9 cellular contexts compared by ENCODE assay signal in genomic region chr20:63696311-63696627, GRCh38. TPM values are rescaled to one million over a fixed set of nuclear protein-coding genes. Genes with fewer than 3 reads are reported as not detected.
DNase-seq lines count a peak whose midpoint lies in the region; ATAC-seq, FAIRE-seq and TF ChIP-seq lines count a peak whose summit lies in the region.
"Had no signal": no experiment of that assay in that cellular context is flagged by ENCODE, and none has a peak within 500 bp of the region (broad histone marks: within the 10 kb centered on the region; RNA-seq: fewer than 3 reads in every experiment).

No MANE protein-coding gene starts in this region.

- no peak for ATAC-seq in HG02623 (IDR thresholded peaks at IDR 0.05; ENCODE audit: unreplicated experiment)

- peak; percentile 52 for DNase-seq in activated CD4-positive, alpha-beta memory T cell treated with anti-CD3 and anti-CD28 coated beads for 36 hours
- DNase-seq in activated CD4-positive, alpha-beta memory T cell treated with anti-CD3 and anti-CD28 coated beads, Interleukin-2, amount 10 ng/mL, durations not matched to agents 7 days and 5 days: no peak
- peak; percentile 33 for DNase-seq in astrocyte (ENCODE audit: low read depth)
- DNase-seq in islet precursor cell: peak; percentile 80
- DNase-seq in type B pancreatic cell (ENCODE audit: extremely low spot score, unreplicated experiment): no peak
- DNase-seq in T-helper 2 cell treated with Interferon-gamma antibody and Interleukin-4, amounts not matched to agents 5 μg/mL and 100 μg/mL, for 36 hours (ENCODE audit: low spot score): no peak
- DNase-seq in stimulated activated CD4-positive, alpha-beta T cell treated with anti-CD3 and anti-CD28 coated beads, Interleukin-12 subunit alpha, Interleukin-12 subunit beta, amount 100 ng/mL, for 4 hours: no peak

- peak overlapping the region; percentile 42 for H3K27ac ChIP-seq in astrocyte (ENCODE audit: low read depth, low read length)

- TF ChIP-seq CTCF in astrocyte (IDR thresholded peaks at IDR 0.05; ENCODE audit: insufficient read depth, low read depth, low read length) (no peak), type B pancreatic cell (conservative IDR thresholded peaks at IDR 0.05) (no peak)

- no peaks in the 10 kb centered on the region for H4K20me1 ChIP-seq in astrocyte (ENCODE audit: insufficient read depth, low read length)

- no peak overlapping the region for H2AFZ ChIP-seq in astrocyte (ENCODE audit: low read depth, low read length)

- H3K4me2 ChIP-seq in astrocyte (ENCODE audit: low read length): peak overlapping the region; percentile 82

- H3K27me3 Mint-ChIP-seq in activated CD4-positive, alpha-beta memory T cell treated with anti-CD3 and anti-CD28 coated beads for 36 hours: no peaks in the 10 kb centered on the region
- H3K27me3 Mint-ChIP-seq in activated CD4-positive, alpha-beta memory T cell treated with anti-CD3 and anti-CD28 coated beads, Interleukin-2, amount 10 ng/mL, durations not matched to agents 7 days and 5 days: no peaks in the 10 kb centered on the region
- no peaks in the 10 kb centered on the region for H3K27me3 Mint-ChIP-seq in astrocyte (ENCODE audit: low read depth, unreplicated experiment)
- no peaks in the 10 kb centered on the region for H3K27me3 Mint-ChIP-seq in type B pancreatic cell
- H3K27me3 Mint-ChIP-seq in T-helper 2 cell treated with Interferon-gamma antibody and Interleukin-4, amounts not matched to agents 5 μg/mL and 100 μg/mL, for 36 hours (ENCODE audit: low read depth): peaks cover 2% of the 10 kb centered on the region

- H3K27me3 ChIP-seq in astrocyte (ENCODE audit: insufficient read depth, low read length): no peaks in the 10 kb centered on the region

- intact Hi-C loops in activated CD4-positive, alpha-beta memory T cell treated with anti-CD3 and anti-CD28 coated beads for 36 hours (cut with micrococcal nuclease): loop anchor here (5.0 kb wide), 2 partner anchors 59 to 159 kb away; partner anchors contain the start of gene PTK6

- no peaks in the 10 kb centered on the region for H3K36me3 ChIP-seq in astrocyte (ENCODE audit: insufficient read depth, low read length)

- peak overlapping the region; percentile 58 for H3K9ac ChIP-seq in astrocyte (ENCODE audit: low read length)

- no peaks in the 10 kb centered on the region for H3K9me3 ChIP-seq in astrocyte (ENCODE audit: insufficient read depth, low read depth, low read length)

- H3K4me3 Mint-ChIP-seq in activated CD4-positive, alpha-beta memory T cell treated with anti-CD3 and anti-CD28 coated beads for 36 hours: peak overlapping the region; percentile 12
- no peak overlapping the region for H3K4me3 Mint-ChIP-seq in activated CD4-positive, alpha-beta memory T cell treated with anti-CD3 and anti-CD28 coated beads, Interleukin-2, amount 10 ng/mL, durations not matched to agents 7 days and 5 days
- no peak overlapping the region for H3K4me3 Mint-ChIP-seq in astrocyte (ENCODE audit: unreplicated experiment)
- no peak overlapping the region for H3K4me3 Mint-ChIP-seq in type B pancreatic cell
- H3K4me3 Mint-ChIP-seq in T-helper 2 cell treated with Interferon-gamma antibody and Interleukin-4, amounts not matched to agents 5 μg/mL and 100 μg/mL, for 36 hours: no peak overlapping the region

- CTCF ChIA-PET in activated CD4-positive, alpha-beta memory T cell treated with anti-CD3 and anti-CD28 coated beads for 36 hours (lab: Charles Lee): no interaction called here
- CTCF ChIA-PET in activated CD4-positive, alpha-beta memory T cell treated with anti-CD3 and anti-CD28 coated beads, Interleukin-2, amount 10 ng/mL, durations not matched to agents 7 days and 5 days (lab: Charles Lee): interaction anchor here (1.4 kb wide), 1 partner anchor 12 kb away, joined by 3 read pairs; the partner anchor contains the start of genes ARFRP1 and ZGPAT

- H3K27ac Mint-ChIP-seq in activated CD4-positive, alpha-beta memory T cell treated with anti-CD3 and anti-CD28 coated beads for 36 hours: no peak overlapping the region
- no peak overlapping the region for H3K27ac Mint-ChIP-seq in activated CD4-positive, alpha-beta memory T cell treated with anti-CD3 and anti-CD28 coated beads, Interleukin-2, amount 10 ng/mL, durations not matched to agents 7 days and 5 days
- peak overlapping the region; percentile 7 for H3K27ac Mint-ChIP-seq in astrocyte (ENCODE audit: unreplicated experiment)
- peak overlapping the region; percentile 51 for H3K27ac Mint-ChIP-seq in type B pancreatic cell
- no peak overlapping the region for H3K27ac Mint-ChIP-seq in T-helper 2 cell treated with Interferon-gamma antibody and Interleukin-4, amounts not matched to agents 5 μg/mL and 100 μg/mL, for 36 hours

- POLR2A ChIA-PET in activated CD4-positive, alpha-beta memory T cell treated with anti-CD3 and anti-CD28 coated beads for 36 hours (lab: Charles Lee): interaction anchor here (1.9 kb wide), 1 partner anchor 9 kb away, joined by 8 read pairs; no protein-coding TSS in a partner anchor
- POLR2A ChIA-PET in activated CD4-positive, alpha-beta memory T cell treated with anti-CD3 and anti-CD28 coated beads, Interleukin-2, amount 10 ng/mL, durations not matched to agents 7 days and 5 days (lab: Charles Lee): interaction anchor here (1.6 to 3.7 kb wide), 4 partner anchors 12 to 159 kb away, joined by 3 to 13 read pairs (median 6); partner anchors contain the start of genes ARFRP1, LIME1, PTK6 and SLC2A4RG

- FAIRE-seq in astrocyte (lab: Jason Lieb, UNC): no peak

- H3K79me2 ChIP-seq in astrocyte (ENCODE audit: insufficient read depth, low read length): peaks cover 14% of the 10 kb centered on the region

- H3K9me3 Mint-ChIP-seq in activated CD4-positive, alpha-beta memory T cell treated with anti-CD3 and anti-CD28 coated beads for 36 hours: no peaks in the 10 kb centered on the region
- no peaks in the 10 kb centered on the region for H3K9me3 Mint-ChIP-seq in activated CD4-positive, alpha-beta memory T cell treated with anti-CD3 and anti-CD28 coated beads, Interleukin-2, amount 10 ng/mL, durations not matched to agents 7 days and 5 days
- H3K9me3 Mint-ChIP-seq in astrocyte (ENCODE audit: unreplicated experiment) (no peaks in the 10 kb centered on the region), type B pancreatic cell (no peaks in the 10 kb centered on the region)
- H3K9me3 Mint-ChIP-seq in T-helper 2 cell treated with Interferon-gamma antibody and Interleukin-4, amounts not matched to agents 5 μg/mL and 100 μg/mL, for 36 hours: no peaks in the 10 kb centered on the region

- H3K4me3 ChIP-seq in astrocyte (ENCODE audit: insufficient read depth, low read depth, low read length): no peak overlapping the region

- H3K4me1 Mint-ChIP-seq in activated CD4-positive, alpha-beta memory T cell treated with anti-CD3 and anti-CD28 coated beads for 36 hours (ENCODE audit: low read depth): peaks cover 41% of the 10 kb centered on the region
- peaks cover 23% of the 10 kb centered on the region for H3K4me1 Mint-ChIP-seq in activated CD4-positive, alpha-beta memory T cell treated with anti-CD3 and anti-CD28 coated beads, Interleukin-2, amount 10 ng/mL, durations not matched to agents 7 days and 5 days
- H3K4me1 Mint-ChIP-seq in astrocyte (ENCODE audit: low read depth, unreplicated experiment) (peaks cover 6% of the 10 kb centered on the region), type B pancreatic cell (ENCODE audit: unreplicated experiment) (no peaks in the 10 kb centered on the region)
- no peaks in the 10 kb centered on the region for H3K4me1 Mint-ChIP-seq in T-helper 2 cell treated with Interferon-gamma antibody and Interleukin-4, amounts not matched to agents 5 μg/mL and 100 μg/mL, for 36 hours (ENCODE audit: low read depth)

- H3K36me3 Mint-ChIP-seq in activated CD4-positive, alpha-beta memory T cell treated with anti-CD3 and anti-CD28 coated beads for 36 hours: peaks cover 20% of the 10 kb centered on the region
- H3K36me3 Mint-ChIP-seq in activated CD4-positive, alpha-beta memory T cell treated with anti-CD3 and anti-CD28 coated beads, Interleukin-2, amount 10 ng/mL, durations not matched to agents 7 days and 5 days (ENCODE audit: low read depth): peaks cover 11% of the 10 kb centered on the region
- peaks cover 3% of the 10 kb centered on the region for H3K36me3 Mint-ChIP-seq in astrocyte (ENCODE audit: low read depth, unreplicated experiment)
- H3K36me3 Mint-ChIP-seq in type B pancreatic cell: no peaks in the 10 kb centered on the region
- peaks cover 12% of the 10 kb centered on the region for H3K36me3 Mint-ChIP-seq in T-helper 2 cell treated with Interferon-gamma antibody and Interleukin-4, amounts not matched to agents 5 μg/mL and 100 μg/mL, for 36 hours (ENCODE audit: low read depth)
- H3K36me3 Mint-ChIP-seq: immature natural killer cell had no signal

- peaks cover 36% of the 10 kb centered on the region for H3K4me1 ChIP-seq in astrocyte (ENCODE audit: insufficient read depth, low read length)

RNA-seq across cellular contexts. Expression of gene TNFRSF6B, which starts 0.2 kb away (rescaled TPM):
- total RNA-seq in activated CD4-positive, alpha-beta memory T cell treated with anti-CD3 and anti-CD28 coated beads for 36 hours: not detected
- total RNA-seq in activated CD4-positive, alpha-beta memory T cell treated with anti-CD3 and anti-CD28 coated beads, Interleukin-2, amount 10 ng/mL, durations not matched to agents 7 days and 5 days: not detected
- total RNA-seq in astrocyte: 2.0 and 2.8 TPM in 2 replicates
- not detected in 2 replicates for total RNA-seq in type B pancreatic cell (ENCODE audit: low replicate concordance)

RNA-seq across cellular contexts. Expression of gene ARFRP1, which starts 11.5 kb away (rescaled TPM):
- 10 to 100 TPM; 54.6 to 58.4 TPM for total RNA-seq in activated CD4-positive, alpha-beta memory T cell treated with anti-CD3 and anti-CD28 coated beads for 36 hours
- total RNA-seq in activated CD4-positive, alpha-beta memory T cell treated with anti-CD3 and anti-CD28 coated beads, Interleukin-2, amount 10 ng/mL, durations not matched to agents 7 days and 5 days: 10 to 100 TPM; 52.9 to 53.4 TPM
- total RNA-seq in astrocyte (30.0 and 32.5 TPM in 2 replicates), type B pancreatic cell (ENCODE audit: low replicate concordance) (37.2 and 45.0 TPM in 2 replicates)

RNA-seq across cellular contexts. Expression of gene ZGPAT, which starts 11.6 kb away (rescaled TPM):
- 10 to 100 TPM; 28.7 to 29.9 TPM for total RNA-seq in activated CD4-positive, alpha-beta memory T cell treated with anti-CD3 and anti-CD28 coated beads for 36 hours
- total RNA-seq in activated CD4-positive, alpha-beta memory T cell treated with anti-CD3 and anti-CD28 coated beads, Interleukin-2, amount 10 ng/mL, durations not matched to agents 7 days and 5 days: 10 to 100 TPM; 41.6 to 42.8 TPM
- total RNA-seq in astrocyte (24.8 and 25.5 TPM in 2 replicates), type B pancreatic cell (ENCODE audit: low replicate concordance) (28.7 and 32.8 TPM in 2 replicates)

RNA-seq across cellular contexts. Expression of gene RTEL1, which starts 38.2 kb away (rescaled TPM):
- total RNA-seq in activated CD4-positive, alpha-beta memory T cell treated with anti-CD3 and anti-CD28 coated beads for 36 hours: 10 to 100 TPM; 38.0 to 38.3 TPM
- 10 to 100 TPM; 29.2 to 30.0 TPM for total RNA-seq in activated CD4-positive, alpha-beta memory T cell treated with anti-CD3 and anti-CD28 coated beads, Interleukin-2, amount 10 ng/mL, durations not matched to agents 7 days and 5 days
- 15.5 and 15.6 TPM in 2 replicates for total RNA-seq in astrocyte
- total RNA-seq in type B pancreatic cell (ENCODE audit: low replicate concordance): 20.7 and 39.2 TPM in 2 replicates

RNA-seq across cellular contexts. Expression of gene LIME1, which starts 40.2 kb away (rescaled TPM):
- 10 to 100 TPM; 14.7 to 17.6 TPM for total RNA-seq in activated CD4-positive, alpha-beta memory T cell treated with anti-CD3 and anti-CD28 coated beads for 36 hours
- 100 to 1,000 TPM; 181 to 186 TPM for total RNA-seq in activated CD4-positive, alpha-beta memory T cell treated with anti-CD3 and anti-CD28 coated beads, Interleukin-2, amount 10 ng/mL, durations not matched to agents 7 days and 5 days
- total RNA-seq in astrocyte: 7.6 TPM in 2 replicates
- total RNA-seq in type B pancreatic cell (ENCODE audit: low replicate concordance): 6.3 and 11.3 TPM in 2 replicates

Comparison
In these comparisons a context has a peak if more than half of its experiments do, and no peak if none do; other contexts are left out.
1. DNase-seq: peak in activated CD4-positive, alpha-beta memory T cell treated with anti-CD3 and anti-CD28 coated beads for 36 hours (single experiment), astrocyte (single experiment) and islet precursor cell (single experiment); none in activated CD4-positive, alpha-beta memory T cell treated with anti-CD3 and anti-CD28 coated beads, Interleukin-2, amount 10 ng/mL, durations not matched to agents 7 days and 5 days (single experiment), type B pancreatic cell (single experiment), T-helper 2 cell treated with Interferon-gamma antibody and Interleukin-4, amounts not matched to agents 5 μg/mL and 100 μg/mL, for 36 hours (single experiment) and stimulated activated CD4-positive, alpha-beta T cell treated with anti-CD3 and anti-CD28 coated beads, Interleukin-12 subunit alpha, Interleukin-12 subunit beta, amount 100 ng/mL, for 4 hours (single experiment).
2. H3K27ac Mint-ChIP-seq: peak in astrocyte (single experiment) and type B pancreatic cell (single experiment); none in activated CD4-positive, alpha-beta memory T cell treated with anti-CD3 and anti-CD28 coated beads for 36 hours (single experiment), activated CD4-positive, alpha-beta memory T cell treated with anti-CD3 and anti-CD28 coated beads, Interleukin-2, amount 10 ng/mL, durations not matched to agents 7 days and 5 days (single experiment) and T-helper 2 cell treated with Interferon-gamma antibody and Interleukin-4, amounts not matched to agents 5 μg/mL and 100 μg/mL, for 36 hours (single experiment).